21 cellular contexts compared by ENCODE assay signal in genomic region chr21:43849532-43850299, GRCh38. TPM values are rescaled to one million over a fixed set of nuclear protein-coding genes. Genes with fewer than 3 reads are reported as not detected.
DNase-seq lines count a peak whose midpoint lies in the region; ATAC-seq, FAIRE-seq and TF ChIP-seq lines count a peak whose summit lies in the region.
"Had no signal": no experiment of that assay in that cellular context is flagged by ENCODE, and none has a peak within 500 bp of the region (broad histone marks: within the 10 kb centered on the region; RNA-seq: fewer than 3 reads in every experiment).

No MANE protein-coding gene starts in this region.

- no peak overlapping the region for H3K27ac ChIP-seq in astrocyte (ENCODE audit: low read depth, low read length)
- H3K27ac ChIP-seq in psoas muscle, result no peak overlapping the region

- H3K36me3 ChIP-seq in astrocyte (ENCODE audit: insufficient read depth, low read length) (no peaks in the 10 kb centered on the region), psoas muscle (ENCODE audit: insufficient read depth in 1 of 2, low read depth in 1 of 2) (no peaks in the 10 kb centered on the region)
- H3K36me3 ChIP-seq: BE2C had no signal

- no peak for DNase-seq in activated naive CD4-positive, alpha-beta T cell treated with anti-CD3 and anti-CD28 coated beads, Interleukin-2, amount 50 U/mL, for 72 hours (ENCODE audit: low spot score in 2 of 2)
- DNase-seq in astrocyte (ENCODE audit: low read depth) (no peak), left colon (peak in 1 of 2 donors; percentile 32), type B pancreatic cell (ENCODE audit: extremely low spot score, unreplicated experiment) (no peak), psoas muscle (no peak), C1 segment of cervical spinal cord (lab: John Stamatoyannopoulos, UW) (no peak)
- no peak for DNase-seq in activated CD8-positive, alpha-beta memory T cell treated with anti-CD3 and anti-CD28 coated beads for 24 hours
- DNase-seq: BE2C; CD4-positive, alpha-beta memory T cell; GF-D8; KG1; NCI-H1105 treated with DMSO at 0.1 percent for 48 hours; NCI-H1694; NCI-H510A; NCI-H82; OCI-M1; SHP77 had no signal

- no peaks in the 10 kb centered on the region for H3K9me3 Mint-ChIP-seq in activated naive CD4-positive, alpha-beta T cell treated with anti-CD3 and anti-CD28 coated beads, Interleukin-2, amount 50 U/mL, for 24 hours
- peaks cover 0 to 11% of the 10 kb centered on the region in 2 donors for H3K9me3 Mint-ChIP-seq in activated naive CD4-positive, alpha-beta T cell treated with anti-CD3 and anti-CD28 coated beads, Interleukin-2, amount 50 U/mL, for 72 hours
- peaks cover 14% of the 10 kb centered on the region for H3K9me3 Mint-ChIP-seq in astrocyte (ENCODE audit: unreplicated experiment)
- no peaks in the 10 kb centered on the region for H3K9me3 Mint-ChIP-seq in type B pancreatic cell
- H3K9me3 Mint-ChIP-seq: GM23338 had no signal

- peak overlapping the region; percentile 38 for H3K27ac Mint-ChIP-seq in activated naive CD4-positive, alpha-beta T cell treated with anti-CD3 and anti-CD28 coated beads, Interleukin-2, amount 50 U/mL, for 24 hours
- no peak overlapping the region for H3K27ac Mint-ChIP-seq in activated naive CD4-positive, alpha-beta T cell treated with anti-CD3 and anti-CD28 coated beads, Interleukin-2, amount 50 U/mL, for 72 hours
- no peak overlapping the region for H3K27ac Mint-ChIP-seq in astrocyte (ENCODE audit: unreplicated experiment)
- H3K27ac Mint-ChIP-seq in type B pancreatic cell, result peak overlapping the region; percentile 46
- H3K27ac Mint-ChIP-seq: GM23338 had no signal

- no peaks in the 10 kb centered on the region for H3K36me3 Mint-ChIP-seq in activated naive CD4-positive, alpha-beta T cell treated with anti-CD3 and anti-CD28 coated beads, Interleukin-2, amount 50 U/mL, for 24 hours
- peaks cover 0 to 13% of the 10 kb centered on the region in 2 donors for H3K36me3 Mint-ChIP-seq in activated naive CD4-positive, alpha-beta T cell treated with anti-CD3 and anti-CD28 coated beads, Interleukin-2, amount 50 U/mL, for 72 hours
- H3K36me3 Mint-ChIP-seq in astrocyte (ENCODE audit: low read depth, unreplicated experiment), result no peaks in the 10 kb centered on the region
- no peaks in the 10 kb centered on the region for H3K36me3 Mint-ChIP-seq in type B pancreatic cell
- H3K36me3 Mint-ChIP-seq: CD4-positive, alpha-beta memory T cell had no signal

- no peaks in the 10 kb centered on the region for H3K79me2 ChIP-seq in astrocyte (ENCODE audit: insufficient read depth, low read length)

- H3K9me3 ChIP-seq in astrocyte (ENCODE audit: insufficient read depth, low read depth, low read length), result no peaks in the 10 kb centered on the region
- H3K9me3 ChIP-seq in psoas muscle, result no peaks in the 10 kb centered on the region
- H3K9me3 ChIP-seq: BE2C had no signal

- no peak for FAIRE-seq in astrocyte (lab: Jason Lieb, UNC)
- FAIRE-seq: A204.1 had no signal

- H3K4me2 ChIP-seq in astrocyte (ENCODE audit: low read length), result no peak overlapping the region
- H3K4me2 ChIP-seq: GM23338 had no signal

- no peak overlapping the region for H3K4me3 Mint-ChIP-seq in activated naive CD4-positive, alpha-beta T cell treated with anti-CD3 and anti-CD28 coated beads, Interleukin-2, amount 50 U/mL, for 24 hours
- H3K4me3 Mint-ChIP-seq in astrocyte (ENCODE audit: unreplicated experiment) (peak overlapping the region; percentile 40), type B pancreatic cell (no peak overlapping the region)
- H3K4me3 Mint-ChIP-seq: CD4-positive, alpha-beta memory T cell; GM23338 had no signal

- H3K4me3 ChIP-seq in astrocyte (ENCODE audit: insufficient read depth, low read depth, low read length) (no peak overlapping the region), psoas muscle (no peak overlapping the region)
- H3K4me3 ChIP-seq: GM23338 had no signal

- H3K4me1 Mint-ChIP-seq in activated naive CD4-positive, alpha-beta T cell treated with anti-CD3 and anti-CD28 coated beads, Interleukin-2, amount 50 U/mL, for 24 hours, result peaks cover 2% of the 10 kb centered on the region
- H3K4me1 Mint-ChIP-seq in astrocyte (ENCODE audit: low read depth, unreplicated experiment), result no peaks in the 10 kb centered on the region
- peaks cover 6% of the 10 kb centered on the region for H3K4me1 Mint-ChIP-seq in type B pancreatic cell (ENCODE audit: unreplicated experiment)
- H3K4me1 Mint-ChIP-seq: GM23338 had no signal

- H3K4me1 ChIP-seq in astrocyte (ENCODE audit: insufficient read depth, low read length) (no peaks in the 10 kb centered on the region), psoas muscle (no peaks in the 10 kb centered on the region)
- H3K4me1 ChIP-seq: BE2C had no signal

- 61 to 69% (median 68%) methylated on average over 13 of the region's 13 CpGs for WGBS in psoas muscle, 3 donors

- no peak for ATAC-seq in activated naive CD4-positive, alpha-beta T cell treated with anti-CD3 and anti-CD28 coated beads, Interleukin-2, amount 50 U/mL, for 72 hours
- ATAC-seq in left colon (peak; percentile 90), psoas muscle (no peak)
- ATAC-seq: GM23338, HCT116 had no signal

- H4K20me1 ChIP-seq in astrocyte (ENCODE audit: insufficient read depth, low read length), result no peaks in the 10 kb centered on the region

- H3K9ac ChIP-seq in astrocyte (ENCODE audit: low read length), result no peak overlapping the region

- H3K27me3 ChIP-seq in astrocyte (ENCODE audit: insufficient read depth, low read length) (peaks cover 3% of the 10 kb centered on the region), psoas muscle (ENCODE audit: insufficient read depth in 3 of 3, low read length in 2 of 3) (no peaks in the 10 kb centered on the region)
- H3K27me3 ChIP-seq: BE2C had no signal

- H2AFZ ChIP-seq in astrocyte (ENCODE audit: low read depth, low read length), result no peak overlapping the region
- H2AFZ ChIP-seq: GM23338 had no signal

- H3K27me3 Mint-ChIP-seq in activated naive CD4-positive, alpha-beta T cell treated with anti-CD3 and anti-CD28 coated beads, Interleukin-2, amount 50 U/mL, for 24 hours, result no peaks in the 10 kb centered on the region
- H3K27me3 Mint-ChIP-seq in astrocyte (ENCODE audit: low read depth, unreplicated experiment) (peaks cover 22% of the 10 kb centered on the region), type B pancreatic cell (peaks cover 3% of the 10 kb centered on the region)

- TF ChIP-seq CTCF in astrocyte (IDR thresholded peaks at IDR 0.05; ENCODE audit: insufficient read depth, low read depth, low read length) (no peak), type B pancreatic cell (conservative IDR thresholded peaks at IDR 0.05) (no peak), psoas muscle (IDR thresholded peaks at IDR 0.05) (no peak)

- intact Hi-C loops in left colon (cut with DNase I, micrococcal nuclease) (no loop called here), psoas muscle (cut with DNase I) (no loop called here)

RNA-seq across cellular contexts. Expression of gene AGPAT3, which starts 15.3 kb away (rescaled TPM):
- total RNA-seq in activated naive CD4-positive, alpha-beta T cell treated with anti-CD3 and anti-CD28 coated beads, Interleukin-2, amount 50 U/mL, for 72 hours, result 100 to 1,000 TPM in 1 of 2 donors, 10 to 100 TPM in 1; 21.2 to 109 TPM
- total RNA-seq in astrocyte (34.7 and 35.6 TPM in 2 replicates), left colon (100 to 1,000 TPM in 1 of 2 donors, 10 to 100 TPM in 1; 97.5 to 105 TPM), type B pancreatic cell (ENCODE audit: low replicate concordance) (57.6 and 59.2 TPM in 2 replicates), psoas muscle (100 to 1,000 TPM in 1 of 4 donors, 10 to 100 TPM in 3; 47.9 to 117 (median 64.4) TPM)
- 10 to 100 TPM; 28.4 to 70.0 (median 35.7) TPM for polyA plus RNA-seq in psoas muscle

Comparison
In these comparisons a context has a peak if more than half of its experiments do, and no peak if none do; other contexts are left out.
1. H3K27ac Mint-ChIP-seq: peak in activated naive CD4-positive, alpha-beta T cell treated with anti-CD3 and anti-CD28 coated beads, Interleukin-2, amount 50 U/mL, for 24 hours (single experiment) and type B pancreatic cell (single experiment); none in activated naive CD4-positive, alpha-beta T cell treated with anti-CD3 and anti-CD28 coated beads, Interleukin-2, amount 50 U/mL, for 72 hours (0 of 2) and astrocyte (single experiment).